8 cellular contexts compared by ENCODE assay signal in genomic region chr5:69217732-69218568, GRCh38. TPM values are rescaled to one million over a fixed set of nuclear protein-coding genes. Genes with fewer than 3 reads are reported as not detected.
DNase-seq lines count a peak whose midpoint lies in the region; ATAC-seq and TF ChIP-seq lines count a peak whose summit lies in the region.

No MANE protein-coding gene starts in this region.

- H3K4me1 ChIP-seq in mammary epithelial cell (ENCODE audit: insufficient read depth, low read length) = peaks cover 10% of the 10 kb centered on the region

- peak; percentile 90 for DNase-seq in ACHN
- DNase-seq in NCI-H2171 treated with DMSO at 0.1 percent for 48 hours (lab: John Stamatoyannopoulos, UW) = peak; percentile 85
- peak; percentile 89 for DNase-seq in mammary epithelial cell
- DNase-seq in iPS-NIHi7 (ENCODE audit: extremely low spot score) = peak; percentile 94
- peak; percentile 76 for DNase-seq in smooth muscle cell of the brain vasculature (ENCODE audit: low read depth, low spot score)

- peaks cover 34% of the 10 kb centered on the region for H3K79me2 ChIP-seq in mammary epithelial cell (ENCODE audit: insufficient read depth, low read length)

- H3K9ac ChIP-seq in mammary epithelial cell (ENCODE audit: insufficient read depth, low read length) = peak overlapping the region; percentile 86

- H3K4me3 ChIP-seq in mammary epithelial cell (replicated peaks in 1 of 3; ENCODE audit: insufficient read depth in 1 of 3, low read depth in 2 of 3, low read length in 3 of 3) = peak overlapping the region; percentile 95 to 100 (median 100)

- no peak for TF ChIP-seq CTCF in VCaP (conservative IDR thresholded peaks at IDR 0.05)
- TF ChIP-seq CTCF in mammary epithelial cell (conservative IDR thresholded peaks at IDR 0.05 in 1 of 2, IDR thresholded peaks at IDR 0.05 in 1 of 2; ENCODE audit: extremely low read depth in 1 of 2, insufficient read depth in 1 of 2, low read depth in 1 of 2, low read length in 2 of 2) = peak; percentile 5 to 28

- CTCF ChIA-PET in mammary epithelial cell (lab: Charles Lee; ENCODE audit: low non-redundant PET) = no interaction called here

- no peaks in the 10 kb centered on the region for H3K27me3 ChIP-seq in mammary epithelial cell (ENCODE audit: insufficient read depth, low read length)

- in situ Hi-C loops in ACHN (cut with HindIII; ENCODE audit: low pct_ligation_motif_present, low pct_unique_long_range_greater_than_20kb, low sequenced_read_pairs) (no loop called here), mammary epithelial cell (cut with MboI; ENCODE audit: low sequenced_read_pairs in 2 of 2) (no loop called here)

- no peaks in the 10 kb centered on the region for H4K20me1 ChIP-seq in mammary epithelial cell (ENCODE audit: insufficient read depth, low read length)

- H2AFZ ChIP-seq in mammary epithelial cell (ENCODE audit: low read depth, low read length) = peak overlapping the region; percentile 100

- no peaks in the 10 kb centered on the region for H3K36me3 ChIP-seq in mammary epithelial cell (ENCODE audit: insufficient read depth, low read length)

- peak overlapping the region; percentile 96 for H3K4me2 ChIP-seq in mammary epithelial cell (ENCODE audit: insufficient read depth, low read depth, low read length)

- no peaks in the 10 kb centered on the region for H3K9me3 ChIP-seq in mammary epithelial cell (replicated peaks; ENCODE audit: insufficient read depth, low read length)

- intact Hi-C loops in mammary epithelial cell (cut with micrococcal nuclease) = loop anchor here (1.0 kb wide), 1 partner anchor 16 kb away; the partner anchor contains the start of gene CDK7

- TSS peak; percentile 29 for BruUV-seq in mammary epithelial cell (replicated peaks; lab: Mats Ljungman, UMichigan)

- H3K27ac ChIP-seq in VCaP = peak overlapping the region; percentile 90
- peak overlapping the region; percentile 78 for H3K27ac ChIP-seq in mammary epithelial cell (ENCODE audit: insufficient read depth, low read depth, low read length)

- ATAC-seq in GM18867 (IDR thresholded peaks at IDR 0.05; ENCODE audit: unreplicated experiment) (peak; percentile 92), HG03097 (IDR thresholded peaks at IDR 0.05; ENCODE audit: low FRiP score, unreplicated experiment) (peak; percentile 89)

- 3% methylated on average over 11 of the region's 65 CpGs for WGBS in mammary epithelial cell (ENCODE audit: low coverage, missing lambda C conversion rate)

- dilution Hi-C loops in mammary epithelial cell (cut with HindIII; ENCODE audit: low sequenced_read_pairs) = no loop called here

RNA-seq across cellular contexts. Expression of gene CDK7, which starts 16.7 kb away (rescaled TPM):
- total RNA-seq in mammary epithelial cell = 10 to 100 TPM; 41.2 to 52.4 TPM
- polyA plus RNA-seq in mammary epithelial cell = 36.9 TPM
- 101 TPM for polyA minus RNA-seq in mammary epithelial cell

RNA-seq across cellular contexts. Expression of gene CENPH, which starts 28.6 kb away (rescaled TPM):
- total RNA-seq in mammary epithelial cell = 10 to 100 TPM in 1 of 2 donors, 1 to 10 TPM in 1; 3.3 to 26.3 TPM
- polyA plus RNA-seq in mammary epithelial cell = 12.6 TPM
- 3.4 TPM for polyA minus RNA-seq in mammary epithelial cell

RNA-seq across cellular contexts. Expression of gene CCNB1, which starts 51.0 kb away (rescaled TPM):
- total RNA-seq in mammary epithelial cell = 100 to 1,000 TPM in 1 of 2 donors, 10 to 100 TPM in 1; 22.5 to 151 TPM
- polyA plus RNA-seq in mammary epithelial cell = 158 TPM
- 134 TPM for polyA minus RNA-seq in mammary epithelial cell

Comparison
In these comparisons a context has a peak if more than half of its experiments do, and no peak if none do; other contexts are left out.
1. Peak in every context shown above with its lines: DNase-seq, ATAC-seq, H3K4me3 ChIP-seq and H3K27ac ChIP-seq.